In genomic region chr10:61558188-61558587, GRCh38 we compare ENCODE assay signal across 24 cellular contexts.
"Had no signal": no experiment of that assay in that cellular context is flagged by ENCODE, and none has a peak within 500 bp of the region (broad histone marks: within the 10 kb centered on the region; RNA-seq: fewer than 3 reads in every experiment).

No MANE protein-coding gene starts in this region.

- H3K9me3 Mint-ChIP-seq: effector memory CD8-positive, alpha-beta T cell; nephron progenitor cell had no signal

- H3K27me3 ChIP-seq: suprapubic skin, transverse colon, upper lobe of right lung, uterus had no signal

- H3K27ac Mint-ChIP-seq: effector memory CD8-positive, alpha-beta T cell; naive thymus-derived CD8-positive, alpha-beta T cell; nephron progenitor cell; stimulated activated naive CD8-positive, alpha-beta T cell treated with anti-CD3 and anti-CD28 coated beads, Interleukin-15, amount 100 ng/mL, for 72 hours had no signal

- H3K4me3 Mint-ChIP-seq: effector memory CD8-positive, alpha-beta T cell; naive thymus-derived CD8-positive, alpha-beta T cell; nephron progenitor cell; stimulated activated naive CD8-positive, alpha-beta T cell treated with anti-CD3 and anti-CD28 coated beads, Interleukin-15, amount 100 ng/mL, for 72 hours had no signal

- FAIRE-seq: frontal cortex, keratinocyte, small intestine had no signal

- H3K27ac ChIP-seq: lower lobe of right lung, psoas muscle, suprapubic skin, transverse colon, upper lobe of right lung, uterus had no signal

- H3K4me1 Mint-ChIP-seq: naive thymus-derived CD8-positive, alpha-beta T cell; nephron progenitor cell; stimulated activated naive CD8-positive, alpha-beta T cell treated with anti-CD3 and anti-CD28 coated beads, Interleukin-15, amount 100 ng/mL, for 72 hours had no signal

- H3K27me3 Mint-ChIP-seq: effector memory CD8-positive, alpha-beta T cell; stimulated activated naive CD8-positive, alpha-beta T cell treated with anti-CD3 and anti-CD28 coated beads, Interleukin-15, amount 100 ng/mL, for 72 hours had no signal

- H3K9me3 ChIP-seq: lower lobe of right lung, psoas muscle, suprapubic skin, transverse colon, upper lobe of right lung, uterus had no signal

- H3K4me1 ChIP-seq: lower lobe of right lung, psoas muscle, suprapubic skin, transverse colon, upper lobe of right lung, uterus had no signal

- DNase-seq: cortex of kidney; effector memory CD8-positive, alpha-beta T cell; hypothalamus; left ventricle myocardium superior; lower lobe of right lung; naive thymus-derived CD8-positive, alpha-beta T cell; nephron progenitor cell; nucleus accumbens; posterior cingulate gyrus; psoas muscle; right cardiac atrium; small intestine; stimulated activated CD4-positive, alpha-beta T cell treated with anti-CD3 and anti-CD28 coated beads, Interleukin-12 subunit alpha, Interleukin-12 subunit beta, amount 100 ng/mL, for 4 hours; stimulated activated CD4-positive, alpha-beta T cell treated with anti-CD3 and anti-CD28 coated beads, Interleukin-1b, Interleukin-23, amount 100 ng/mL, for 48 hours; stimulated activated CD4-positive, alpha-beta T cell treated with anti-CD3 and anti-CD28 coated beads, Interleukin-4, amount 100 ng/mL, for 1 hour; stimulated activated CD8-positive, alpha-beta memory T cell treated with anti-CD3 and anti-CD28 coated beads, Interleukin-4, amount 100 ng/mL, for 48 hours; stimulated activated naive CD4-positive, alpha-beta T cell; stimulated activated naive CD8-positive, alpha-beta T cell treated with anti-CD3 and anti-CD28 coated beads, Interleukin-15, amount 100 ng/mL, for 72 hours; transverse colon; upper lobe of right lung; uterus had no signal

- H3K36me3 ChIP-seq: lower lobe of right lung, suprapubic skin, transverse colon, upper lobe of right lung, uterus had no signal

- H3K36me3 Mint-ChIP-seq: naive thymus-derived CD8-positive, alpha-beta T cell had no signal

- H3K4me3 ChIP-seq: lower lobe of right lung, psoas muscle, suprapubic skin, transverse colon, upper lobe of right lung, uterus had no signal

- ATAC-seq: effector memory CD8-positive, alpha-beta T cell; left ventricle myocardium superior; lower lobe of right lung; naive thymus-derived CD8-positive, alpha-beta T cell; psoas muscle; right cardiac atrium; stimulated activated naive CD8-positive, alpha-beta T cell treated with anti-CD3 and anti-CD28 coated beads, Interleukin-15, amount 100 ng/mL, for 72 hours; upper lobe of right lung had no signal
